ENCODE assay signal across 12 cellular contexts in genomic region chr6:156833755-156834154, GRCh38.
"Had no signal": no experiment of that assay in that cellular context is flagged by ENCODE, and none has a peak within 500 bp of the region (broad histone marks: within the 10 kb centered on the region; RNA-seq: fewer than 3 reads in every experiment).

No MANE protein-coding gene starts in this region.

- ATAC-seq: activated T-cell treated with anti-CD3 and anti-CD28 coated beads, Interleukin-2, amount 50 U/mL, for 4 hours; left ventricle myocardium superior had no signal

- H3K27ac ChIP-seq: neural progenitor cell, vagina had no signal

- H3K9me3 ChIP-seq: vagina had no signal

- H3K4me1 ChIP-seq: neural progenitor cell had no signal

- H3K4me3 Mint-ChIP-seq: activated naive CD8-positive, alpha-beta T cell treated with anti-CD3 and anti-CD28 coated beads, Interleukin-2, amount 10 ng/mL, durations not matched to agents 7 days and 5 days; activated T-cell treated with anti-CD3 and anti-CD28 coated beads, Interleukin-2, amount 50 U/mL, for 4 hours; mesothelial cell of epicardium; neural progenitor cell had no signal

- H2AFZ ChIP-seq: neural progenitor cell, parathyroid adenoma had no signal

- H3K27me3 ChIP-seq: neural progenitor cell, vagina had no signal

- H3K27me3 Mint-ChIP-seq: activated naive CD8-positive, alpha-beta T cell treated with anti-CD3 and anti-CD28 coated beads, Interleukin-2, amount 10 ng/mL, durations not matched to agents 7 days and 5 days had no signal

- H3K36me3 ChIP-seq: neural progenitor cell, vagina had no signal

- H3K4me2 ChIP-seq: neural progenitor cell had no signal

- H3K9me3 Mint-ChIP-seq: activated naive CD8-positive, alpha-beta T cell treated with anti-CD3 and anti-CD28 coated beads, Interleukin-2, amount 10 ng/mL, durations not matched to agents 7 days and 5 days; activated T-cell treated with anti-CD3 and anti-CD28 coated beads, Interleukin-2, amount 50 U/mL, for 4 hours; mesothelial cell of epicardium; neural progenitor cell had no signal

- H3K27ac Mint-ChIP-seq: activated naive CD8-positive, alpha-beta T cell treated with anti-CD3 and anti-CD28 coated beads, Interleukin-2, amount 10 ng/mL, durations not matched to agents 7 days and 5 days; mesothelial cell of epicardium; neural progenitor cell had no signal

- DNase-seq: activated CD4-positive, alpha-beta T cell treated with anti-CD3 and anti-CD28 coated beads, Interleukin-2, amount 50 U/mL, for 48 hours; activated CD4-positive, CD25-positive, alpha-beta regulatory T cell treated with anti-CD3 and anti-CD28 coated beads, Interleukin-2, amount 50 U/mL, for 72 hours; activated naive CD8-positive, alpha-beta T cell treated with anti-CD3 and anti-CD28 coated beads, Interleukin-2, amount 10 ng/mL, durations not matched to agents 7 days and 5 days; activated T-cell treated with anti-CD3 and anti-CD28 coated beads, Interleukin-2, amount 50 U/mL, for 4 hours; anterior cingulate cortex; foreskin melanocyte; left ventricle myocardium superior had no signal

- H3K9ac ChIP-seq: neural progenitor cell, parathyroid adenoma had no signal

- FAIRE-seq: keratinocyte had no signal

- H3K4me3 ChIP-seq: neural progenitor cell, vagina had no signal
